In genomic region chr22:50104149-50104548, GRCh38 we compare ENCODE assay signal across 26 cellular contexts. TPM values are rescaled to one million over a fixed set of nuclear protein-coding genes. Genes with fewer than 3 reads are reported as not detected.
DNase-seq lines count a peak whose midpoint lies in the region; ATAC-seq and TF ChIP-seq lines count a peak whose summit lies in the region.
"Had no signal": no experiment of that assay in that cellular context is flagged by ENCODE, and none has a peak within 500 bp of the region (broad histone marks: within the 10 kb centered on the region; RNA-seq: fewer than 3 reads in every experiment).

No MANE protein-coding gene starts in this region.

- peak; percentile 17 for DNase-seq in GM12865 (ENCODE audit: low read depth)
- DNase-seq in NCI-H510A treated with DMSO at 0.1 percent for 48 hours (lab: John Stamatoyannopoulos, UW): peak; percentile 60
- peak; percentile 37 for DNase-seq in UCSD-AML1 (lab: John Stamatoyannopoulos, UW; ENCODE audit: unreplicated experiment)
- DNase-seq in mesothelial cell of epicardium (ENCODE audit: low spot score in 2 of 2, unreplicated experiment in 2 of 2): no peak
- no peak for DNase-seq in GOT3 (lab: John Stamatoyannopoulos, UW)
- no peak for DNase-seq in HPDE6-E6E7 (ENCODE audit: extremely low spot score)
- DNase-seq: activated CD4-positive, alpha-beta T cell treated with anti-CD3 and anti-CD28 coated beads for 4 hours; activated T-cell treated with anti-CD3 and anti-CD28 coated beads, Interleukin-2, amount 50 U/mL, for 4 hours; adrenal gland; BE2C; Caco-2; colonic mucosa; foreskin melanocyte; left cardiac atrium; naive thymus-derived CD4-positive, alpha-beta T cell; NCI-H526; SHP77; stimulated activated naive B cell treated with anti-CD40 and anti-IgM and Interleukin-4, amounts not matched to agents 10 μg/mL and 1 μg/mL and 100 μg/mL, for 72 hours had no signal

- peaks cover 17% of the 10 kb centered on the region for H3K4me1 Mint-ChIP-seq in mesothelial cell of epicardium

- no peaks in the 10 kb centered on the region for H3K9me3 Mint-ChIP-seq in mesothelial cell of epicardium
- H3K9me3 Mint-ChIP-seq: activated T-cell treated with anti-CD3 and anti-CD28 coated beads, Interleukin-2, amount 50 U/mL, for 4 hours; naive thymus-derived CD4-positive, alpha-beta T cell; stimulated activated naive B cell treated with anti-CD40 and anti-IgM and Interleukin-4, amounts not matched to agents 10 μg/mL and 1 μg/mL and 100 μg/mL, for 72 hours had no signal

- no peak for ATAC-seq in GM18520 (IDR thresholded peaks at IDR 0.05; ENCODE audit: unreplicated experiment)
- ATAC-seq in GM19351 (IDR thresholded peaks at IDR 0.05; ENCODE audit: unreplicated experiment): no peak
- ATAC-seq: activated T-cell treated with anti-CD3 and anti-CD28 coated beads, Interleukin-2, amount 50 U/mL, for 4 hours; left cardiac atrium; naive thymus-derived CD4-positive, alpha-beta T cell; stimulated activated naive B cell treated with anti-CD40 and anti-IgM and Interleukin-4, amounts not matched to agents 10 μg/mL and 1 μg/mL and 100 μg/mL, for 72 hours had no signal

- TF ChIP-seq CTCF in GM12865 (IDR thresholded peaks at IDR 0.05; ENCODE audit: insufficient read depth, low read depth, low read length, missing control alignments): no peak
- TF ChIP-seq CTCF in mesothelial cell of epicardium (IDR thresholded peaks at IDR 0.05; ENCODE audit: unreplicated experiment): no peak

- no peak overlapping the region for H3K4me3 ChIP-seq in GM12865 (ENCODE audit: low read depth, low read length)
- H3K4me3 ChIP-seq: adrenal gland, colonic mucosa, esophagus muscularis mucosa, PC-9 had no signal

- H3K4me3 Mint-ChIP-seq in mesothelial cell of epicardium: no peak overlapping the region
- H3K4me3 Mint-ChIP-seq: activated T-cell treated with anti-CD3 and anti-CD28 coated beads, Interleukin-2, amount 50 U/mL, for 4 hours; naive thymus-derived CD4-positive, alpha-beta T cell; stimulated activated naive B cell treated with anti-CD40 and anti-IgM and Interleukin-4, amounts not matched to agents 10 μg/mL and 1 μg/mL and 100 μg/mL, for 72 hours had no signal

- no peaks in the 10 kb centered on the region for H3K27me3 Mint-ChIP-seq in mesothelial cell of epicardium (ENCODE audit: low read depth)

- peak overlapping the region; percentile 53 for H3K27ac Mint-ChIP-seq in mesothelial cell of epicardium
- H3K27ac Mint-ChIP-seq: naive thymus-derived CD4-positive, alpha-beta T cell; stimulated activated naive B cell treated with anti-CD40 and anti-IgM and Interleukin-4, amounts not matched to agents 10 μg/mL and 1 μg/mL and 100 μg/mL, for 72 hours had no signal

- no peaks in the 10 kb centered on the region for H3K36me3 Mint-ChIP-seq in mesothelial cell of epicardium
- H3K36me3 Mint-ChIP-seq: naive thymus-derived CD4-positive, alpha-beta T cell; stimulated activated naive B cell treated with anti-CD40 and anti-IgM and Interleukin-4, amounts not matched to agents 10 μg/mL and 1 μg/mL and 100 μg/mL, for 72 hours had no signal

RNA-seq across cellular contexts. Expression of gene MOV10L1, which starts 14.3 kb away (rescaled TPM):
- total RNA-seq in mesothelial cell of epicardium: 1.7 to 3.5 TPM (median 2.8 TPM) in 3 replicates
- total RNA-seq: activated CD8-positive, alpha-beta memory T cell treated with anti-CD3 and anti-CD28 coated beads for 36 hours; activated T-cell treated with anti-CD3 and anti-CD28 coated beads, Interleukin-2, amount 50 U/mL, for 4 hours; Caco-2; naive thymus-derived CD4-positive, alpha-beta T cell; PC-9 had no signal

RNA-seq across cellular contexts. Expression of gene MLC1, which starts 18.9 kb away (rescaled TPM):
- total RNA-seq in mesothelial cell of epicardium: 1.8 to 2.1 TPM (median 2.0 TPM) in 3 replicates
- total RNA-seq: adrenal gland, colonic mucosa, PC-9 had no signal

RNA-seq across cellular contexts. Expression of gene TTLL8, which starts 46.1 kb away (rescaled TPM):
- 0.11 to 0.44 TPM (median 0.13 TPM) in 3 replicates for total RNA-seq in mesothelial cell of epicardium
- total RNA-seq: activated CD8-positive, alpha-beta memory T cell treated with anti-CD3 and anti-CD28 coated beads for 36 hours; activated T-cell treated with anti-CD3 and anti-CD28 coated beads, Interleukin-2, amount 50 U/mL, for 4 hours; adrenal gland; Caco-2; colonic mucosa; esophagus muscularis mucosa; left cardiac atrium; mesenteric fat pad; naive thymus-derived CD4-positive, alpha-beta T cell; omental fat pad; PC-9; temporal lobe had no signal

Comparison
In these comparisons a context has a peak if more than half of its experiments do, and no peak if none do; other contexts are left out.
1. DNase-seq: peak in GM12865 (single experiment), NCI-H510A treated with DMSO at 0.1 percent for 48 hours (single experiment) and UCSD-AML1 (single experiment); none in mesothelial cell of epicardium (0 of 2), GOT3 (single experiment) and HPDE6-E6E7 (single experiment).